Comparison of ENCODE assay signal across 2 cellular contexts in genomic region chr5:169512385-169512784, GRCh38.
TF ChIP-seq lines count a peak whose summit lies in the region.

No MANE protein-coding gene starts in this region.

TF ChIP-seq in HEK293T, 16 proteins besides CTCF, POLR2A, EP300 and RAD21 (continued from another document):
- TF ChIP-seq BHLHE40 (IDR thresholded peaks at IDR 0.05; ENCODE audit: borderline replicate concordance) (no peak), LEF1 (IDR thresholded peaks at IDR 0.05; ENCODE audit: borderline replicate concordance) (no peak), FOXM1 (IDR thresholded peaks at IDR 0.05; ENCODE audit: borderline replicate concordance) (no peak)

TF ChIP-seq in GM12878, 131 proteins besides CTCF, POLR2A, EP300 and RAD21 (continued from another document):
- TF ChIP-seq REST (IDR thresholded peaks at IDR 0.05; ENCODE audit: low read depth, low read length) = no peak
- no peak for TF ChIP-seq CBX3 (IDR thresholded peaks at IDR 0.05; ENCODE audit: borderline replicate concordance, low read depth)
- TF ChIP-seq RBBP5 (conservative IDR thresholded peaks at IDR 0.05) = no peak
- no peak for TF ChIP-seq ZBTB4 (CRISPR knock-in tag; IDR thresholded peaks at IDR 0.05)
- no peak for TF ChIP-seq SMAD5 (IDR thresholded peaks at IDR 0.05; ENCODE audit: low read depth)
- TF ChIP-seq ZSCAN29 (IDR thresholded peaks at IDR 0.05) = no peak
TF ChIP-seq in GM12878: peak in this region for 0.
